Comparison of ENCODE assay signal across 20 cellular contexts in genomic region chr6:157724138-157724537, GRCh38.
DNase-seq lines count a peak whose midpoint lies in the region; ATAC-seq and TF ChIP-seq lines count a peak whose summit lies in the region.
"Had no signal": no experiment of that assay in that cellular context is flagged by ENCODE, and none has a peak within 500 bp of the region (broad histone marks: within the 10 kb centered on the region; RNA-seq: fewer than 3 reads in every experiment).

No MANE protein-coding gene starts in this region.

- peaks cover 3% of the 10 kb centered on the region for H3K4me1 ChIP-seq in mammary epithelial cell (ENCODE audit: insufficient read depth, low read length)

- H3K4me2 ChIP-seq in mammary epithelial cell (ENCODE audit: insufficient read depth, low read depth, low read length) = no peak overlapping the region

- no peak overlapping the region for H3K27ac ChIP-seq in mammary epithelial cell (ENCODE audit: insufficient read depth, low read depth, low read length)
- H3K27ac ChIP-seq: RWPE1 had no signal

- H3K27me3 Mint-ChIP-seq in MCF 10A (ENCODE audit: insufficient read depth, unreplicated experiment) (no peaks in the 10 kb centered on the region), nephron (ENCODE audit: low read depth) (peaks cover 8% of the 10 kb centered on the region)

- POLR2A ChIA-PET in MCF 10A (lab: Yijun Ruan, JAX) = interaction anchor here (1.1 to 1.5 kb wide), 2 partner anchors 9 kb away, joined by 4 to 5 read pairs; no protein-coding TSS in a partner anchor

- CTCF ChIA-PET in MCF 10A (lab: Yijun Ruan, JAX) = interaction anchor here (1.5 kb wide), 1 partner anchor 33 kb away, joined by 7 read pairs; no protein-coding TSS in a partner anchor
- CTCF ChIA-PET in mammary epithelial cell (lab: Charles Lee; ENCODE audit: low non-redundant PET) = no interaction called here

- TF ChIP-seq CTCF in MCF 10A (IDR thresholded peaks at IDR 0.05; ENCODE audit: unreplicated experiment) (no peak), mammary epithelial cell (conservative IDR thresholded peaks at IDR 0.05 in 1 of 2, IDR thresholded peaks at IDR 0.05 in 1 of 2; ENCODE audit: extremely low read depth in 1 of 2, insufficient read depth in 1 of 2, low read depth in 1 of 2, low read length in 2 of 2) (no peak), nephron (IDR thresholded peaks at IDR 0.05; ENCODE audit: unreplicated experiment in 3 of 3) (no peak)

- in situ Hi-C loops in mammary epithelial cell (cut with MboI; ENCODE audit: low sequenced_read_pairs in 2 of 2) = no loop called here

- no TSS peak for BruUV-seq in MCF 10A (replicated peaks; lab: Mats Ljungman, UMichigan)
- BruUV-seq in mammary epithelial cell (replicated peaks; lab: Mats Ljungman, UMichigan) = no TSS peak

- peaks cover 24% of the 10 kb centered on the region for H3K4me1 Mint-ChIP-seq in MCF 10A (ENCODE audit: insufficient read depth, unreplicated experiment)
- H3K4me1 Mint-ChIP-seq in nephron = peaks cover 22% of the 10 kb centered on the region
- H3K4me1 Mint-ChIP-seq: CD4-positive, CD25-positive, alpha-beta regulatory T cell had no signal

- no peak for ATAC-seq in HG02588 (IDR thresholded peaks at IDR 0.05; ENCODE audit: unreplicated experiment)
- ATAC-seq: GM12878, PC-3 had no signal

- intact Hi-C loops in MCF 10A (cut with micrococcal nuclease) = no loop called here
- intact Hi-C loops in mammary epithelial cell (cut with micrococcal nuclease) = no loop called here

- no peaks in the 10 kb centered on the region for H4K20me1 ChIP-seq in mammary epithelial cell (ENCODE audit: insufficient read depth, low read length)

- no peak overlapping the region for H2AFZ ChIP-seq in mammary epithelial cell (ENCODE audit: low read depth, low read length)

- no peaks in the 10 kb centered on the region for H3K36me3 ChIP-seq in mammary epithelial cell (ENCODE audit: insufficient read depth, low read length)
- H3K36me3 ChIP-seq: BE2C had no signal

- DNase-seq in MCF 10A (ENCODE audit: unreplicated experiment) (no peak), mammary epithelial cell (no peak), astrocyte of the hippocampus (ENCODE audit: low read depth, low spot score) (peak; percentile 33), DMS153 treated with DMSO at 0.1 percent for 48 hours (lab: John Stamatoyannopoulos, UW; ENCODE audit: unreplicated experiment) (no peak), NCI-H146 (lab: John Stamatoyannopoulos, UW) (no peak)
- DNase-seq in activated CD4-positive, CD25-positive, alpha-beta regulatory T cell (lab: John Stamatoyannopoulos, UW) = no peak
- DNase-seq: BE2C; Caco-2; CD4-positive, CD25-positive, alpha-beta regulatory T cell; KG1; MV-4-11; NCI-H1417; NCI-H187 treated with DMSO at 0.1 percent for 48 hours; NCI-H345; NCI-H526; PC-3 had no signal

- H3K27ac Mint-ChIP-seq in MCF 10A (ENCODE audit: low read depth, unreplicated experiment) (peak overlapping the region; percentile 13), nephron (peak overlapping the region in 2 of 3 experiments; percentile 1 to 18)
- H3K27ac Mint-ChIP-seq: CD4-positive, CD25-positive, alpha-beta regulatory T cell had no signal

- H3K9me3 Mint-ChIP-seq in MCF 10A (ENCODE audit: unreplicated experiment) (peaks cover 14% of the 10 kb centered on the region), nephron (peaks cover 17% of the 10 kb centered on the region)

- H3K9me3 ChIP-seq in mammary epithelial cell (replicated peaks; ENCODE audit: insufficient read depth, low read length) = no peaks in the 10 kb centered on the region
- H3K9me3 ChIP-seq: BE2C, Caco-2 had no signal

- no peaks in the 10 kb centered on the region for H3K79me2 ChIP-seq in mammary epithelial cell (ENCODE audit: insufficient read depth, low read length)

- no peaks in the 10 kb centered on the region for H3K27me3 ChIP-seq in mammary epithelial cell (ENCODE audit: insufficient read depth, low read length)
- H3K27me3 ChIP-seq: BE2C had no signal

- WGBS in mammary epithelial cell (ENCODE audit: low coverage, missing lambda C conversion rate) = 48% methylated on average over 4 of the region's 4 CpGs

- no peak overlapping the region for H3K4me3 Mint-ChIP-seq in MCF 10A (ENCODE audit: unreplicated experiment)
- no peak overlapping the region for H3K4me3 Mint-ChIP-seq in nephron
- H3K4me3 Mint-ChIP-seq: CD4-positive, CD25-positive, alpha-beta regulatory T cell had no signal

- H3K36me3 Mint-ChIP-seq in MCF 10A (ENCODE audit: insufficient read depth, unreplicated experiment) = no peaks in the 10 kb centered on the region
- peaks cover 13% of the 10 kb centered on the region for H3K36me3 Mint-ChIP-seq in nephron (ENCODE audit: low read depth)
- H3K36me3 Mint-ChIP-seq: CD4-positive, CD25-positive, alpha-beta regulatory T cell had no signal

- dilution Hi-C loops in mammary epithelial cell (cut with HindIII; ENCODE audit: low sequenced_read_pairs) = no loop called here

- H3K9ac ChIP-seq in mammary epithelial cell (ENCODE audit: insufficient read depth, low read length) = no peak overlapping the region

- H3K4me3 ChIP-seq in mammary epithelial cell (replicated peaks in 1 of 3; ENCODE audit: insufficient read depth in 1 of 3, low read depth in 2 of 3, low read length in 3 of 3) = no peak overlapping the region
- H3K4me3 ChIP-seq: GM12878 had no signal
